33 cellular contexts compared by ENCODE assay signal in genomic region chr3:64303881-64304280, GRCh38.
DNase-seq lines count a peak whose midpoint lies in the region; ATAC-seq and TF ChIP-seq lines count a peak whose summit lies in the region.
"Had no signal": no experiment of that assay in that cellular context is flagged by ENCODE, and none has a peak within 500 bp of the region (broad histone marks: within the 10 kb centered on the region; RNA-seq: fewer than 3 reads in every experiment).

No MANE protein-coding gene starts in this region.

- intact Hi-C loops in esophagus muscularis mucosa (cut with DNase I) (no loop called here), Calu3 (cut with micrococcal nuclease; ENCODE audit: unreplicated experiment) (no loop called here)

- H3K4me3 Mint-ChIP-seq in stimulated activated effector memory CD8-positive, alpha-beta T cell treated with anti-CD3 and anti-CD28 coated beads, Interleukin-12 subunit alpha, Interleukin-12 subunit beta, amount 100 ng/mL, for 72 hours: no peak overlapping the region
- H3K4me3 Mint-ChIP-seq in Calu3 (ENCODE audit: low read depth, unreplicated experiment): no peak overlapping the region
- H3K4me3 Mint-ChIP-seq in GM23338: no peak overlapping the region
- H3K4me3 Mint-ChIP-seq: B cell; CD14-positive monocyte; CD4-positive, alpha-beta memory T cell; CD4-positive, alpha-beta T cell; CD4-positive, CD25-positive, alpha-beta regulatory T cell; CD8-positive, alpha-beta memory T cell; CD8-positive, alpha-beta T cell had no signal

- no peak overlapping the region for H4K12ac ChIP-seq in trophoblast cell (ENCODE audit: low read depth, low read length)

- no peaks in the 10 kb centered on the region for H3K36me3 Mint-ChIP-seq in stimulated activated effector memory CD8-positive, alpha-beta T cell treated with anti-CD3 and anti-CD28 coated beads, Interleukin-12 subunit alpha, Interleukin-12 subunit beta, amount 100 ng/mL, for 72 hours
- no peaks in the 10 kb centered on the region for H3K36me3 Mint-ChIP-seq in Calu3 (ENCODE audit: insufficient read depth, unreplicated experiment)
- H3K36me3 Mint-ChIP-seq in GM23338 (ENCODE audit: low read depth): no peaks in the 10 kb centered on the region
- H3K36me3 Mint-ChIP-seq: CD14-positive monocyte; CD4-positive, alpha-beta memory T cell; CD4-positive, CD25-positive, alpha-beta regulatory T cell; CD8-positive, alpha-beta memory T cell; CD8-positive, alpha-beta T cell had no signal

- no peaks in the 10 kb centered on the region for H3K27me3 Mint-ChIP-seq in Calu3 (ENCODE audit: unreplicated experiment)
- H3K27me3 Mint-ChIP-seq in GM23338 (ENCODE audit: insufficient read depth, low read depth, poor library complexity): no peaks in the 10 kb centered on the region
- H3K27me3 Mint-ChIP-seq: CD4-positive, alpha-beta memory T cell; CD4-positive, CD25-positive, alpha-beta regulatory T cell; CD8-positive, alpha-beta memory T cell had no signal

- H3K4me2 ChIP-seq in mesenchymal stem cell (ENCODE audit: low read length, poor library complexity, severe bottlenecking) (no peak overlapping the region), trophoblast cell (ENCODE audit: low read length) (no peak overlapping the region), GM23338 (no peak overlapping the region)
- H3K4me2 ChIP-seq: A549; BLaER1; BLaER1 treated with 17β-estradiol and CSF1 and Interleukin-3, amounts not matched to agents 10 nM and 100 nM had no signal

- TF ChIP-seq POLR2A in esophagus muscularis mucosa (IDR thresholded peaks at IDR 0.05; ENCODE audit: low read depth): no peak

- H3K36me3 ChIP-seq in esophagus muscularis mucosa (no peaks in the 10 kb centered on the region), mesenchymal stem cell (ENCODE audit: control insufficient read depth in 1 of 2, insufficient read depth in 2 of 2, low read depth in 1 of 2, low read length in 2 of 2) (no peaks in the 10 kb centered on the region), trophoblast cell (ENCODE audit: control insufficient read depth in 1 of 2, insufficient read depth in 2 of 2, low read length in 2 of 2) (no peaks in the 10 kb centered on the region), GM23338 (ENCODE audit: insufficient read depth) (no peaks in the 10 kb centered on the region)
- H3K36me3 ChIP-seq: BE2C; BLaER1; BLaER1 treated with 17β-estradiol and CSF1 and Interleukin-3, amounts not matched to agents 10 nM and 100 nM had no signal

- H2BK5ac ChIP-seq in mesenchymal stem cell (ENCODE audit: low read depth, low read length, poor library complexity, severe bottlenecking) (no peak overlapping the region), trophoblast cell (ENCODE audit: low read depth, low read length, poor library complexity) (no peak overlapping the region)

- 93% methylated on average over 6 of the region's 6 CpGs for WGBS in esophagus muscularis mucosa
- 97% methylated on average over 6 of the region's 6 CpGs for WGBS in mesenchymal stem cell
- WGBS in trophoblast cell (ENCODE audit: extremely low coverage, insufficient coverage, insufficient read length): no CpG with 5 or more reads among the region's 6 CpGs

- no peaks in the 10 kb centered on the region for H3K9me3 Mint-ChIP-seq in stimulated activated effector memory CD8-positive, alpha-beta T cell treated with anti-CD3 and anti-CD28 coated beads, Interleukin-12 subunit alpha, Interleukin-12 subunit beta, amount 100 ng/mL, for 72 hours
- H3K9me3 Mint-ChIP-seq in Calu3 (ENCODE audit: low read depth, unreplicated experiment) (peaks cover 3% of the 10 kb centered on the region), GM23338 (no peaks in the 10 kb centered on the region)
- H3K9me3 Mint-ChIP-seq: CD8-positive, alpha-beta T cell had no signal

- H3K23ac ChIP-seq in mesenchymal stem cell (ENCODE audit: low read length in 2 of 2) (no peak overlapping the region), trophoblast cell (ENCODE audit: low read length) (no peak overlapping the region)

- CTCF ChIA-PET in Calu3 (lab: Charles Lee): interaction anchor here (0.6 to 1.8 kb wide), 2 partner anchors 18 to 1813 kb away, joined by 3 to 4 read pairs; no protein-coding TSS in a partner anchor

- H3K79me1 ChIP-seq in mesenchymal stem cell (replicated peaks; ENCODE audit: low read length, poor library complexity, severe bottlenecking): no peaks in the 10 kb centered on the region
- no peaks in the 10 kb centered on the region for H3K79me1 ChIP-seq in trophoblast cell (ENCODE audit: low read length)

- TF ChIP-seq CTCF in esophagus muscularis mucosa (IDR thresholded peaks at IDR 0.05) (no peak), Calu3 (IDR thresholded peaks at IDR 0.05; ENCODE audit: unreplicated experiment) (no peak), GM23338 (conservative IDR thresholded peaks at IDR 0.05; ENCODE audit: low read depth in 2 of 2) (no peak)

- peaks cover 4% of the 10 kb centered on the region; the same call in 1 of the 2 replicates for H3K9me2 ChIP-seq in GM23338 (ENCODE audit: insufficient read depth)

- H3K9ac ChIP-seq in mesenchymal stem cell (ENCODE audit: low read length) (no peak overlapping the region), trophoblast cell (ENCODE audit: low read length) (no peak overlapping the region)
- H3K9ac ChIP-seq: BLaER1; BLaER1 treated with 17β-estradiol and CSF1 and Interleukin-3, amounts not matched to agents 10 nM and 100 nM had no signal

- H2BK120ac ChIP-seq in mesenchymal stem cell (ENCODE audit: low read depth, low read length): no peak overlapping the region
- no peak overlapping the region for H2BK120ac ChIP-seq in trophoblast cell (ENCODE audit: insufficient read depth, low read length, poor library complexity)

- H2AFZ ChIP-seq in mesenchymal stem cell (ENCODE audit: low read depth, low read length): no peak overlapping the region
- no peak overlapping the region for H2AFZ ChIP-seq in trophoblast cell (ENCODE audit: insufficient read depth, low read length, poor library complexity)
- H2AFZ ChIP-seq in GM23338: no peak overlapping the region

- H4K91ac ChIP-seq in mesenchymal stem cell (ENCODE audit: low read length) (peak overlapping the region; percentile 28), trophoblast cell (ENCODE audit: low read depth, low read length) (no peak overlapping the region)

- H3K4me1 Mint-ChIP-seq in stimulated activated effector memory CD8-positive, alpha-beta T cell treated with anti-CD3 and anti-CD28 coated beads, Interleukin-12 subunit alpha, Interleukin-12 subunit beta, amount 100 ng/mL, for 72 hours: no peaks in the 10 kb centered on the region
- H3K4me1 Mint-ChIP-seq in Calu3 (ENCODE audit: low read depth, unreplicated experiment) (no peaks in the 10 kb centered on the region), GM23338 (no peaks in the 10 kb centered on the region)
- H3K4me1 Mint-ChIP-seq: B cell; CD14-positive monocyte; CD4-positive, alpha-beta memory T cell; CD4-positive, CD25-positive, alpha-beta regulatory T cell; CD8-positive, alpha-beta memory T cell had no signal

- no peak for TF ChIP-seq EP300 in esophagus muscularis mucosa (IDR thresholded peaks at IDR 0.05)

- H3K14ac ChIP-seq in mesenchymal stem cell (ENCODE audit: low read length in 2 of 2) (peak overlapping the region in 1 of 2 experiments; percentile 36), trophoblast cell (ENCODE audit: low read length) (no peak overlapping the region)

- H4K20me1 ChIP-seq in GM23338 (replicated peaks; ENCODE audit: insufficient read depth): no peaks in the 10 kb centered on the region
- H4K20me1 ChIP-seq: BLaER1; BLaER1 treated with 17β-estradiol and CSF1 and Interleukin-3, amounts not matched to agents 10 nM and 100 nM had no signal

- no peak overlapping the region for H3K27ac Mint-ChIP-seq in stimulated activated effector memory CD8-positive, alpha-beta T cell treated with anti-CD3 and anti-CD28 coated beads, Interleukin-12 subunit alpha, Interleukin-12 subunit beta, amount 100 ng/mL, for 72 hours
- H3K27ac Mint-ChIP-seq in Calu3 (ENCODE audit: unreplicated experiment): no peak overlapping the region
- no peak overlapping the region for H3K27ac Mint-ChIP-seq in GM23338
- H3K27ac Mint-ChIP-seq: B cell; CD14-positive monocyte; CD4-positive, alpha-beta memory T cell; CD4-positive, alpha-beta T cell; CD4-positive, CD25-positive, alpha-beta regulatory T cell; CD8-positive, alpha-beta memory T cell; CD8-positive, alpha-beta T cell had no signal

- no TSS peak for BruUV-seq in Calu3 (replicated peaks; lab: Mats Ljungman, UMichigan)

- peak; percentile 11 for ATAC-seq in stimulated activated effector memory CD8-positive, alpha-beta T cell treated with anti-CD3 and anti-CD28 coated beads, Interleukin-12 subunit alpha, Interleukin-12 subunit beta, amount 100 ng/mL, for 72 hours
- ATAC-seq in GM23338: no peak
- ATAC-seq: A549; CD8-positive, alpha-beta T cell had no signal

- no peaks in the 10 kb centered on the region for H3K79me2 ChIP-seq in trophoblast cell (ENCODE audit: control insufficient read depth, insufficient read depth, low read length, poor library complexity)
- H3K79me2 ChIP-seq in GM23338 (replicated peaks; ENCODE audit: insufficient read depth): no peaks in the 10 kb centered on the region

- H3K4me3 ChIP-seq in esophagus muscularis mucosa (no peak overlapping the region), mesenchymal stem cell (ENCODE audit: insufficient read depth in 1 of 2, low read depth in 1 of 2, low read length in 2 of 2) (no peak overlapping the region), trophoblast cell (ENCODE audit: low read depth, low read length) (peak overlapping the region; percentile 39), GM23338 (no peak overlapping the region)
- H3K4me3 ChIP-seq: A549; BLaER1; BLaER1 treated with 17β-estradiol and CSF1 and Interleukin-3, amounts not matched to agents 10 nM and 100 nM had no signal

- H3K18ac ChIP-seq in mesenchymal stem cell (ENCODE audit: low read depth in 1 of 2, low read length in 2 of 2) (no peak overlapping the region), trophoblast cell (ENCODE audit: low read length) (no peak overlapping the region)

- no peak overlapping the region for H3K4ac ChIP-seq in mesenchymal stem cell (ENCODE audit: low read depth in 1 of 2, low read length in 2 of 2)
- H3K4ac ChIP-seq in trophoblast cell (ENCODE audit: low read depth, low read length): no peak overlapping the region

- no peak overlapping the region for H3K27ac ChIP-seq in esophagus muscularis mucosa (replicated peaks in 1 of 4)
- no peak overlapping the region for H3K27ac ChIP-seq in mesenchymal stem cell (ENCODE audit: low read length, poor library complexity, severe bottlenecking)
- no peak overlapping the region for H3K27ac ChIP-seq in trophoblast cell (ENCODE audit: low read depth, low read length)
- H3K27ac ChIP-seq in GM23338 (ENCODE audit: low read depth): no peak overlapping the region
- H3K27ac ChIP-seq: 22Rv1; A549; BLaER1; BLaER1 treated with 17β-estradiol and CSF1 and Interleukin-3, amounts not matched to agents 10 nM and 100 nM; C4-2B had no signal

- H2BK12ac ChIP-seq in mesenchymal stem cell (ENCODE audit: low read length in 2 of 2) (no peak overlapping the region), trophoblast cell (ENCODE audit: low read length) (no peak overlapping the region)

- H3K4me1 ChIP-seq in esophagus muscularis mucosa: peaks cover 0 to 5% (median 0%) of the 10 kb centered on the region in 4 donors
- H3K4me1 ChIP-seq in mesenchymal stem cell (ENCODE audit: control insufficient read depth, insufficient read depth, low read depth, low read length): no peaks in the 10 kb centered on the region
- H3K4me1 ChIP-seq in trophoblast cell (ENCODE audit: control insufficient read depth in 1 of 2, insufficient read depth in 2 of 2, low read length in 2 of 2): no peaks in the 10 kb centered on the region
- H3K4me1 ChIP-seq in GM23338 (ENCODE audit: insufficient read depth): no peaks in the 10 kb centered on the region
- H3K4me1 ChIP-seq: A549; BE2C; BLaER1; BLaER1 treated with 17β-estradiol and CSF1 and Interleukin-3, amounts not matched to agents 10 nM and 100 nM; Caco-2 had no signal

- H4K8ac ChIP-seq in mesenchymal stem cell (ENCODE audit: low read length) (peak overlapping the region; percentile 33), trophoblast cell (ENCODE audit: low read depth, low read length) (no peak overlapping the region)

- H2AK5ac ChIP-seq in mesenchymal stem cell (ENCODE audit: low read length, severe bottlenecking): no peak overlapping the region
- H2AK5ac ChIP-seq in trophoblast cell (ENCODE audit: low read length): no peak overlapping the region

- no peaks in the 10 kb centered on the region for H3K9me3 ChIP-seq in esophagus muscularis mucosa
- no peaks in the 10 kb centered on the region for H3K9me3 ChIP-seq in mesenchymal stem cell (ENCODE audit: control insufficient read depth, low read length)
- H3K9me3 ChIP-seq in trophoblast cell (ENCODE audit: insufficient read depth, low read depth, low read length): no peaks in the 10 kb centered on the region
- H3K9me3 ChIP-seq: A549; BE2C; BLaER1; BLaER1 treated with 17β-estradiol and CSF1 and Interleukin-3, amounts not matched to agents 10 nM and 100 nM; Caco-2 had no signal

- H3K27me3 ChIP-seq in esophagus muscularis mucosa (no peaks in the 10 kb centered on the region), mesenchymal stem cell (ENCODE audit: control insufficient read depth in 1 of 2, insufficient read depth in 1 of 2, low read length in 2 of 2) (no peaks in the 10 kb centered on the region), trophoblast cell (ENCODE audit: insufficient read depth, low read length) (no peaks in the 10 kb centered on the region), GM23338 (ENCODE audit: insufficient read depth) (no peaks in the 10 kb centered on the region)
- H3K27me3 ChIP-seq: BE2C; BLaER1; BLaER1 treated with 17β-estradiol and CSF1 and Interleukin-3, amounts not matched to agents 10 nM and 100 nM had no signal

- no peak overlapping the region for H2BK15ac ChIP-seq in mesenchymal stem cell (ENCODE audit: low read depth, poor library complexity, severe bottlenecking)

- DNase-seq in esophagus muscularis mucosa (ENCODE audit: extremely low spot score) (peak; percentile 91), mesenchymal stem cell (no peak), trophoblast cell (no peak), Calu3 (no peak), C1 segment of cervical spinal cord (lab: John Stamatoyannopoulos, UW) (no peak), RPMI8226 (no peak), GM23338 (ENCODE audit: low spot score) (no peak)
- DNase-seq in stimulated activated effector memory CD8-positive, alpha-beta T cell treated with anti-CD3 and anti-CD28 coated beads, Interleukin-12 subunit alpha, Interleukin-12 subunit beta, amount 100 ng/mL, for 72 hours (ENCODE audit: low spot score in 2 of 2): no peak
- DNase-seq: 8988T; ACHN; AML-193; BE2C; Caco-2; CD4-positive, alpha-beta memory T cell; CD4-positive, alpha-beta T cell; CD4-positive, CD25-positive, alpha-beta regulatory T cell; CD8-positive, alpha-beta memory T cell; CD8-positive, alpha-beta T cell; COR-L47; DMS 273 treated with DMSO at 0.1 percent for 48 hours; DMS153; DMS53; DMS79; DMS79 treated with DMSO at 0.1 percent for 48 hours; DND-41; EL had no signal

- no peaks in the 10 kb centered on the region for H3F3A ChIP-seq in GM23338 (replicated peaks; ENCODE audit: low read depth)
